In genomic region chr2:152519581-152519952, GRCh38 we compare ENCODE assay signal across 13 cellular contexts.
"Had no signal": no experiment of that assay in that cellular context is flagged by ENCODE, and none has a peak within 500 bp of the region (broad histone marks: within the 10 kb centered on the region; RNA-seq: fewer than 3 reads in every experiment).

No MANE protein-coding gene starts in this region.

- H3K9me3 Mint-ChIP-seq: effector memory CD8-positive, alpha-beta T cell; natural killer cell treated with Interleukin-12 subunit alpha and Interleukin-12 subunit beta and Interleukin-15 and Interleukin-18, amount 100 ng/mL, for 72 hours had no signal

- H3K9me3 ChIP-seq: breast epithelium, mucosa of descending colon, testis, transverse colon had no signal

- H3K4me1 ChIP-seq: breast epithelium had no signal

- H3K36me3 ChIP-seq: breast epithelium, transverse colon had no signal

- H3K27ac Mint-ChIP-seq: effector memory CD8-positive, alpha-beta T cell; natural killer cell treated with Interleukin-12 subunit alpha and Interleukin-12 subunit beta and Interleukin-15 and Interleukin-18, amount 100 ng/mL, for 72 hours had no signal

- H3K27ac ChIP-seq: breast epithelium, foreskin keratinocyte, transverse colon had no signal

- H3K27me3 ChIP-seq: breast epithelium, foreskin keratinocyte, testis, transverse colon had no signal

- H3K36me3 Mint-ChIP-seq: natural killer cell treated with Interleukin-12 subunit alpha and Interleukin-12 subunit beta and Interleukin-15 and Interleukin-18, amount 100 ng/mL, for 72 hours had no signal

- H3K4me3 Mint-ChIP-seq: effector memory CD8-positive, alpha-beta T cell; natural killer cell treated with Interleukin-12 subunit alpha and Interleukin-12 subunit beta and Interleukin-15 and Interleukin-18, amount 100 ng/mL, for 72 hours had no signal

- DNase-seq: central memory CD4-positive, alpha-beta T cell; effector memory CD8-positive, alpha-beta T cell; foreskin keratinocyte; hippocampal formation; mucosa of descending colon; right cardiac atrium; small intestine; stimulated activated CD4-positive, alpha-beta T cell treated with anti-CD3 and anti-CD28 coated beads, Interleukin-2, amount 100 ng/mL, for 48 hours; stimulated activated naive CD4-positive, alpha-beta T cell treated with Interleukin-2 at 50 U/mL for 16 hours; transverse colon had no signal

- H3K4me3 ChIP-seq: breast epithelium, mucosa of descending colon, testis, transverse colon had no signal
